ENCODE assay signal across 1 cellular context in the genomic region with DNA sequence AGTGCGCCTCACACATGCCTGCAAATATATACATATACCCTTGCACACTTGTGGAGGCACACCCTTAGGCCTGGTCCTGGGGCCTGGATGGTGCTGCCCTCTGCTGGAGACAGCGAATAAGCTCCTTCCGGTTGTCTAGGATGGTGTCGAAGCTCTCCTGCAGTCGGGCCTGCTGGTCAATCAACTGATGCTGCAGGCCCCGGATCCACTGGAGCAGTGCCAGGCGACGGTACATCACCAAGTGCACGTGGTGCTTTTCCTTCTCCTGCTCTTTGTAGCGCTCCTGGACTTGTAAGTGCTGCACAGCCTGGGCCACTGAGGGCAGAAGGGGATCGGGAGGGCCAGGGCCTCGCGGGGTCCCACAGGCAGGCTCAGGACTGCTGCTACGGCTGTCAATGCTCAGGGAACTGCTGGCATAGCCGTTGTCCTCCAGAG.
A peak's percentile ranks its signal among the peaks of the same experiment; 100 is the strongest.
TF ChIP-seq lines count a peak whose summit lies in the region.

No MANE protein-coding gene starts in this region.

TF ChIP-seq in HepG2, 621 proteins besides CTCF, POLR2A, EP300 and RAD21 (continued from another document and continues in another):
- TF ChIP-seq, protein P1, sequence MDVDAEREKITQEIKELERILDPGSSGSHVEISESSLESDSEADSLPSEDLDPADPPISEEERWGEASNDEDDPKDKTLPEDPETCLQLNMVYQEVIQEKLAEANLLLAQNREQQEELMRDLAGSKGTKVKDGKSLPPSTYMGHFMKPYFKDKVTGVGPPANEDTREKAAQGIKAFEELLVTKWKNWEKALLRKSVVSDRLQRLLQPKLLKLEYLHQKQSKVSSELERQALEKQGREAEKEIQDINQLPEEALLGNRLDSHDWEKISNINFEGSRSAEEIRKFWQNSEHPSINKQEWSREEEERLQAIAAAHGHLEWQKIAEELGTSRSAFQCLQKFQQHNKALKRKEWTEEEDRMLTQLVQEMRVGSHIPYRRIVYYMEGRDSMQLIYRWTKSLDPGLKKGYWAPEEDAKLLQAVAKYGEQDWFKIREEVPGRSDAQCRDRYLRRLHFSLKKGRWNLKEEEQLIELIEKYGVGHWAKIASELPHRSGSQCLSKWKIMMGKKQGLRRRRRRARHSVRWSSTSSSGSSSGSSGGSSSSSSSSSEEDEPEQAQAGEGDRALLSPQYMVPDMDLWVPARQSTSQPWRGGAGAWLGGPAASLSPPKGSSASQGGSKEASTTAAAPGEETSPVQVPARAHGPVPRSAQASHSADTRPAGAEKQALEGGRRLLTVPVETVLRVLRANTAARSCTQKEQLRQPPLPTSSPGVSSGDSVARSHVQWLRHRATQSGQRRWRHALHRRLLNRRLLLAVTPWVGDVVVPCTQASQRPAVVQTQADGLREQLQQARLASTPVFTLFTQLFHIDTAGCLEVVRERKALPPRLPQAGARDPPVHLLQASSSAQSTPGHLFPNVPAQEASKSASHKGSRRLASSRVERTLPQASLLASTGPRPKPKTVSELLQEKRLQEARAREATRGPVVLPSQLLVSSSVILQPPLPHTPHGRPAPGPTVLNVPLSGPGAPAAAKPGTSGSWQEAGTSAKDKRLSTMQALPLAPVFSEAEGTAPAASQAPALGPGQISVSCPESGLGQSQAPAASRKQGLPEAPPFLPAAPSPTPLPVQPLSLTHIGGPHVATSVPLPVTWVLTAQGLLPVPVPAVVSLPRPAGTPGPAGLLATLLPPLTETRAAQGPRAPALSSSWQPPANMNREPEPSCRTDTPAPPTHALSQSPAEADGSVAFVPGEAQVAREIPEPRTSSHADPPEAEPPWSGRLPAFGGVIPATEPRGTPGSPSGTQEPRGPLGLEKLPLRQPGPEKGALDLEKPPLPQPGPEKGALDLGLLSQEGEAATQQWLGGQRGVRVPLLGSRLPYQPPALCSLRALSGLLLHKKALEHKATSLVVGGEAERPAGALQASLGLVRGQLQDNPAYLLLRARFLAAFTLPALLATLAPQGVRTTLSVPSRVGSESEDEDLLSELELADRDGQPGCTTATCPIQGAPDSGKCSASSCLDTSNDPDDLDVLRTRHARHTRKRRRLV (CRISPR knock-in tag; IDR thresholded peaks at IDR 0.05), result no peak
- TF ChIP-seq PAX8 (CRISPR knock-in tag; IDR thresholded peaks at IDR 0.05; ENCODE audit: borderline replicate concordance) (no peak), TEAD3 (CRISPR knock-in tag; optimal IDR thresholded peaks at IDR 0.05; ENCODE audit: borderline replicate concordance) (no peak), KAT8 (CRISPR knock-in tag; IDR thresholded peaks at IDR 0.05) (no peak), PCBP1 (IDR thresholded peaks at IDR 0.05; ENCODE audit: borderline replicate concordance, low read depth, low read length) (no peak), ZFY (CRISPR knock-in tag; IDR thresholded peaks at IDR 0.05) (peak; percentile 58; the same call in 1 of the 2 replicates), RARG (CRISPR knock-in tag; IDR thresholded peaks at IDR 0.05; ENCODE audit: low read depth) (no peak), NCOA5 (CRISPR knock-in tag; IDR thresholded peaks at IDR 0.05) (no peak), FOXC1 (CRISPR knock-in tag; IDR thresholded peaks at IDR 0.05; ENCODE audit: borderline replicate concordance) (no peak), ARNTL (CRISPR knock-in tag; IDR thresholded peaks at IDR 0.05) (no peak), HDAC2 (CRISPR knock-in tag; IDR thresholded peaks at IDR 0.05) (no peak; the same call in 1 of the 2 replicates), KLF15 (CRISPR knock-in tag; IDR thresholded peaks at IDR 0.05; ENCODE audit: borderline replicate concordance) (no peak), ZNF431 (CRISPR knock-in tag; IDR thresholded peaks at IDR 0.05; ENCODE audit: borderline replicate concordance, low read depth) (no peak)
- TF ChIP-seq, protein P2, sequence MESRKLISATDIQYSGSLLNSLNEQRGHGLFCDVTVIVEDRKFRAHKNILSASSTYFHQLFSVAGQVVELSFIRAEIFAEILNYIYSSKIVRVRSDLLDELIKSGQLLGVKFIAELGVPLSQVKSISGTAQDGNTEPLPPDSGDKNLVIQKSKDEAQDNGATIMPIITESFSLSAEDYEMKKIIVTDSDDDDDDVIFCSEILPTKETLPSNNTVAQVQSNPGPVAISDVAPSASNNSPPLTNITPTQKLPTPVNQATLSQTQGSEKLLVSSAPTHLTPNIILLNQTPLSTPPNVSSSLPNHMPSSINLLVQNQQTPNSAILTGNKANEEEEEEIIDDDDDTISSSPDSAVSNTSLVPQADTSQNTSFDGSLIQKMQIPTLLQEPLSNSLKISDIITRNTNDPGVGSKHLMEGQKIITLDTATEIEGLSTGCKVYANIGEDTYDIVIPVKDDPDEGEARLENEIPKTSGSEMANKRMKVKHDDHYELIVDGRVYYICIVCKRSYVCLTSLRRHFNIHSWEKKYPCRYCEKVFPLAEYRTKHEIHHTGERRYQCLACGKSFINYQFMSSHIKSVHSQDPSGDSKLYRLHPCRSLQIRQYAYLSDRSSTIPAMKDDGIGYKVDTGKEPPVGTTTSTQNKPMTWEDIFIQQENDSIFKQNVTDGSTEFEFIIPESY (CRISPR knock-in tag; IDR thresholded peaks at IDR 0.05), result peak; percentile 55; the same call in 1 of the 2 replicates
- TF ChIP-seq, protein P3, sequence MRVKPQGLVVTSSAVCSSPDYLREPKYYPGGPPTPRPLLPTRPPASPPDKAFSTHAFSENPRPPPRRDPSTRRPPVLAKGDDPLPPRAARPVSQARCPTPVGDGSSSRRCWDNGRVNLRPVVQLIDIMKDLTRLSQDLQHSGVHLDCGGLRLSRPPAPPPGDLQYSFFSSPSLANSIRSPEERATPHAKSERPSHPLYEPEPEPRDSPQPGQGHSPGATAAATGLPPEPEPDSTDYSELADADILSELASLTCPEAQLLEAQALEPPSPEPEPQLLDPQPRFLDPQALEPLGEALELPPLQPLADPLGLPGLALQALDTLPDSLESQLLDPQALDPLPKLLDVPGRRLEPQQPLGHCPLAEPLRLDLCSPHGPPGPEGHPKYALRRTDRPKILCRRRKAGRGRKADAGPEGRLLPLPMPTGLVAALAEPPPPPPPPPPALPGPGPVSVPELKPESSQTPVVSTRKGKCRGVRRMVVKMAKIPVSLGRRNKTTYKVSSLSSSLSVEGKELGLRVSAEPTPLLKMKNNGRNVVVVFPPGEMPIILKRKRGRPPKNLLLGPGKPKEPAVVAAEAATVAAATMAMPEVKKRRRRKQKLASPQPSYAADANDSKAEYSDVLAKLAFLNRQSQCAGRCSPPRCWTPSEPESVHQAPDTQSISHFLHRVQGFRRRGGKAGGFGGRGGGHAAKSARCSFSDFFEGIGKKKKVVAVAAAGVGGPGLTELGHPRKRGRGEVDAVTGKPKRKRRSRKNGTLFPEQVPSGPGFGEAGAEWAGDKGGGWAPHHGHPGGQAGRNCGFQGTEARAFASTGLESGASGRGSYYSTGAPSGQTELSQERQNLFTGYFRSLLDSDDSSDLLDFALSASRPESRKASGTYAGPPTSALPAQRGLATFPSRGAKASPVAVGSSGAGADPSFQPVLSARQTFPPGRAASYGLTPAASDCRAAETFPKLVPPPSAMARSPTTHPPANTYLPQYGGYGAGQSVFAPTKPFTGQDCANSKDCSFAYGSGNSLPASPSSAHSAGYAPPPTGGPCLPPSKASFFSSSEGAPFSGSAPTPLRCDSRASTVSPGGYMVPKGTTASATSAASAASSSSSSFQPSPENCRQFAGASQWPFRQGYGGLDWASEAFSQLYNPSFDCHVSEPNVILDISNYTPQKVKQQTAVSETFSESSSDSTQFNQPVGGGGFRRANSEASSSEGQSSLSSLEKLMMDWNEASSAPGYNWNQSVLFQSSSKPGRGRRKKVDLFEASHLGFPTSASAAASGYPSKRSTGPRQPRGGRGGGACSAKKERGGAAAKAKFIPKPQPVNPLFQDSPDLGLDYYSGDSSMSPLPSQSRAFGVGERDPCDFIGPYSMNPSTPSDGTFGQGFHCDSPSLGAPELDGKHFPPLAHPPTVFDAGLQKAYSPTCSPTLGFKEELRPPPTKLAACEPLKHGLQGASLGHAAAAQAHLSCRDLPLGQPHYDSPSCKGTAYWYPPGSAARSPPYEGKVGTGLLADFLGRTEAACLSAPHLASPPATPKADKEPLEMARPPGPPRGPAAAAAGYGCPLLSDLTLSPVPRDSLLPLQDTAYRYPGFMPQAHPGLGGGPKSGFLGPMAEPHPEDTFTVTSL (CRISPR knock-in tag; IDR thresholded peaks at IDR 0.05; ENCODE audit: borderline replicate concordance), result no peak
- TF ChIP-seq, protein P4, sequence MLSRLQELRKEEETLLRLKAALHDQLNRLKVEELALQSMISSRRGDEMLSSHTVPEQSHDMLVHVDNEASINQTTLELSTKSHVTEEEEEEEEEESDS (CRISPR knock-in tag; IDR thresholded peaks at IDR 0.05; ENCODE audit: borderline replicate concordance), result no peak
- TF ChIP-seq, protein P5, sequence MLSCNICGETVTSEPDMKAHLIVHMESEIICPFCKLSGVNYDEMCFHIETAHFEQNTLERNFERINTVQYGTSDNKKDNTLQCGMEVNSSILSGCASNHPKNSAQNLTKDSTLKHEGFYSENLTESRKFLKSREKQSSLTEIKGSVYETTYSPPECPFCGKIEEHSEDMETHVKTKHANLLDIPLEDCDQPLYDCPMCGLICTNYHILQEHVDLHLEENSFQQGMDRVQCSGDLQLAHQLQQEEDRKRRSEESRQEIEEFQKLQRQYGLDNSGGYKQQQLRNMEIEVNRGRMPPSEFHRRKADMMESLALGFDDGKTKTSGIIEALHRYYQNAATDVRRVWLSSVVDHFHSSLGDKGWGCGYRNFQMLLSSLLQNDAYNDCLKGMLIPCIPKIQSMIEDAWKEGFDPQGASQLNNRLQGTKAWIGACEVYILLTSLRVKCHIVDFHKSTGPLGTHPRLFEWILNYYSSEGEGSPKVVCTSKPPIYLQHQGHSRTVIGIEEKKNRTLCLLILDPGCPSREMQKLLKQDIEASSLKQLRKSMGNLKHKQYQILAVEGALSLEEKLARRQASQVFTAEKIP (CRISPR knock-in tag; IDR thresholded peaks at IDR 0.05; ENCODE audit: borderline replicate concordance), result no peak
- TF ChIP-seq, protein P6, sequence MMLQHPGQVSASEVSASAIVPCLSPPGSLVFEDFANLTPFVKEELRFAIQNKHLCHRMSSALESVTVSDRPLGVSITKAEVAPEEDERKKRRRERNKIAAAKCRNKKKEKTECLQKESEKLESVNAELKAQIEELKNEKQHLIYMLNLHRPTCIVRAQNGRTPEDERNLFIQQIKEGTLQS (CRISPR knock-in tag; IDR thresholded peaks at IDR 0.05), result no peak
- TF ChIP-seq, protein P7, sequence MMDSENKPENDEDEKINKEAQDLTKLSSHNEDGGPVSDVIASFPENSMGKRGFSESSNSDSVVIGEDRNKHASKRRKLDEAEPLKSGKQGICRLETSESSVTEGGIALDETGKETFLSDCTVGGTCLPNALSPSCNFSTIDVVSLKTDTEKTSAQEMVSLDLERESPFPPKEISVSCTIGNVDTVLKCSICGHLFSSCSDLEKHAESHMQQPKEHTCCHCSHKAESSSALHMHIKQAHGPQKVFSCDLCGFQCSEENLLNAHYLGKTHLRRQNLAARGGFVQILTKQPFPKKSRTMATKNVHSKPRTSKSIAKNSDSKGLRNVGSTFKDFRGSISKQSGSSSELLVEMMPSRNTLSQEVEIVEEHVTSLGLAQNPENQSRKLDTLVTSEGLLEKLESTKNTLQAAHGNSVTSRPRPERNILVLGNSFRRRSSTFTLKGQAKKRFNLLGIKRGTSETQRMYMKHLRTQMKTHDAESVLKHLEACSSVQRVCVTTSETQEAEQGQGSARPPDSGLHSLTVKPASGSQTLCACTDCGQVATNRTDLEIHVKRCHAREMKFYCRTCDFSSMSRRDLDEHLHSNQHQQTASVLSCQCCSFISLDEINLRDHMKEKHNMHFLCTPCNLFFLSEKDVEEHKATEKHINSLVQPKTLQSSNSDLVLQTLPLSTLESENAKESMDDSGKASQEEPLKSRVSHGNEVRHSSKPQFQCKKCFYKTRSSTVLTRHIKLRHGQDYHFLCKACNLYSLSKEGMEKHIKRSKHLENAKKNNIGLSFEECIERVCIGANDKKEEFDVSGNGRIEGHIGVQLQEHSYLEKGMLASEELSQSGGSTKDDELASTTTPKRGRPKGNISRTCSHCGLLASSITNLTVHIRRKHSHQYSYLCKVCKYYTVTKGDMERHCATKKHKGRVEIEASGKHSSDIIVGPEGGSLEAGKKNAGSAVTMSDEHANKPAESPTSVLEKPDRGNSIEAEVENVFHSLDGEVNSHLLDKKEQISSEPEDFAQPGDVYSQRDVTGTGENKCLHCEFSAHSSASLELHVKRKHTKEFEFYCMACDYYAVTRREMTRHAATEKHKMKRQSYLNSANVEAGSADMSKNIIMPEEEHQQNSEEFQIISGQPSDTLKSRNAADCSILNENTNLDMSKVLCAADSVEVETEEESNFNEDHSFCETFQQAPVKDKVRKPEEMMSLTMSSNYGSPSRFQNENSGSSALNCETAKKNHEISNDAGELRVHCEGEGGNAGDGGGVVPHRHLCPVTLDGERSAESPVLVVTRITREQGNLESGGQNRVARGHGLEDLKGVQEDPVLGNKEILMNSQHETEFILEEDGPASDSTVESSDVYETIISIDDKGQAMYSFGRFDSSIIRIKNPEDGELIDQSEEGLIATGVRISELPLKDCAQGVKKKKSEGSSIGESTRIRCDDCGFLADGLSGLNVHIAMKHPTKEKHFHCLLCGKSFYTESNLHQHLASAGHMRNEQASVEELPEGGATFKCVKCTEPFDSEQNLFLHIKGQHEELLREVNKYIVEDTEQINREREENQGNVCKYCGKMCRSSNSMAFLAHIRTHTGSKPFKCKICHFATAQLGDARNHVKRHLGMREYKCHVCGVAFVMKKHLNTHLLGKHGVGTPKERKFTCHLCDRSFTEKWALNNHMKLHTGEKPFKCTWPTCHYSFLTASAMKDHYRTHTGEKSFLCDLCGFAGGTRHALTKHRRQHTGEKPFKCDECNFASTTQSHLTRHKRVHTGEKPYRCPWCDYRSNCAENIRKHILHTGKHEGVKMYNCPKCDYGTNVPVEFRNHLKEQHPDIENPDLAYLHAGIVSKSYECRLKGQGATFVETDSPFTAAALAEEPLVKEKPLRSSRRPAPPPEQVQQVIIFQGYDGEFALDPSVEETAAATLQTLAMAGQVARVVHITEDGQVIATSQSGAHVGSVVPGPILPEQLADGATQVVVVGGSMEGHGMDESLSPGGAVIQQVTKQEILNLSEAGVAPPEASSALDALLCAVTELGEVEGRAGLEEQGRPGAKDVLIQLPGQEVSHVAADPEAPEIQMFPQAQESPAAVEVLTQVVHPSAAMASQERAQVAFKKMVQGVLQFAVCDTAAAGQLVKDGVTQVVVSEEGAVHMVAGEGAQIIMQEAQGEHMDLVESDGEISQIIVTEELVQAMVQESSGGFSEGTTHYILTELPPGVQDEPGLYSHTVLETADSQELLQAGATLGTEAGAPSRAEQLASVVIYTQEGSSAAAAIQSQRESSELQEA (CRISPR knock-in tag; IDR thresholded peaks at IDR 0.05; ENCODE audit: not compliant biosample characterization), result no peak
- TF ChIP-seq, protein P8, sequence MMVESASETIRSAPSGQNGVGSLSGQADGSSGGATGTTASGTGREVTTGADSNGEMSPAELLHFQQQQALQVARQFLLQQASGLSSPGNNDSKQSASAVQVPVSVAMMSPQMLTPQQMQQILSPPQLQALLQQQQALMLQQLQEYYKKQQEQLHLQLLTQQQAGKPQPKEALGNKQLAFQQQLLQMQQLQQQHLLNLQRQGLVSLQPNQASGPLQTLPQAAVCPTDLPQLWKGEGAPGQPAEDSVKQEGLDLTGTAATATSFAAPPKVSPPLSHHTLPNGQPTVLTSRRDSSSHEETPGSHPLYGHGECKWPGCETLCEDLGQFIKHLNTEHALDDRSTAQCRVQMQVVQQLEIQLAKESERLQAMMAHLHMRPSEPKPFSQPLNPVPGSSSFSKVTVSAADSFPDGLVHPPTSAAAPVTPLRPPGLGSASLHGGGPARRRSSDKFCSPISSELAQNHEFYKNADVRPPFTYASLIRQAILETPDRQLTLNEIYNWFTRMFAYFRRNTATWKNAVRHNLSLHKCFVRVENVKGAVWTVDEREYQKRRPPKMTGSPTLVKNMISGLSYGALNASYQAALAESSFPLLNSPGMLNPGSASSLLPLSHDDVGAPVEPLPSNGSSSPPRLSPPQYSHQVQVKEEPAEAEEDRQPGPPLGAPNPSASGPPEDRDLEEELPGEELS (CRISPR knock-in tag; IDR thresholded peaks at IDR 0.05), result no peak
